ENCODE assay signal across 9 cellular contexts in the genomic region with DNA sequence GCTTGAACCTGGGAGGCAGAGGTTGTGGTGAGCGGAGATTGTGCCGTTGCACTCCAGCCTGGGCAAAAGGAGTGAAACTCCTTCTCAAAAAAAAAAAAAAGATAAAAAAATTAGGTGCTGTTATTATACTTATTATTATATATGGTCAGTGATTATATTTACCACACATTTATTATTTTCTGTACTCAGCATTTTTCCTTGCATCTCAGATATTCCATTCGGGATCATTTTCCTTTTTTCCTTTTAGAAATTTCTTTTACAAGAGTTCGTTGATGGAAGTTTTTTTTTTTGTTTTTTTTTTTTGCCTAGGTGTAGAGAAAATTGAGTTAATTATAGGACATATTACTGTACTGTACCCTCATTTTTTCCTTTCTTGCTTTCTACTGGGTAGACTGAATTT. TPM values are rescaled to one million over a fixed set of nuclear protein-coding genes. Genes with fewer than 3 reads are reported as not detected.
"Had no signal": no experiment of that assay in that cellular context is flagged by ENCODE, and none has a peak within 500 bp of the region (broad histone marks: within the 10 kb centered on the region; RNA-seq: fewer than 3 reads in every experiment).

No MANE protein-coding gene starts in this region.

- H3K4me3 ChIP-seq: GM23248, HAP-1 had no signal

- H3K9ac ChIP-seq: GM23248 had no signal

- ATAC-seq: HCT116 had no signal

- H3K36me3 ChIP-seq: HAP-1 had no signal

- H3K27ac ChIP-seq: GM23248, HL-60 had no signal

- DNase-seq: GM23248, GOT3, H7, HFFc6, KG1 had no signal

- H3K4me1 ChIP-seq: HAP-1 had no signal

- H3K9me3 ChIP-seq: HAP-1 had no signal

- H2AFZ ChIP-seq: GM23248 had no signal

RNA-seq across cellular contexts. Expression of gene ZMYND12, which starts 20.8 kb away (rescaled TPM):
- total RNA-seq: HT1080 had no signal
